12 cellular contexts compared by ENCODE assay signal in genomic region chrX:135384161-135384836, GRCh38. TPM values are rescaled to one million over a fixed set of nuclear protein-coding genes. Genes with fewer than 3 reads are reported as not detected.
DNase-seq lines count a peak whose midpoint lies in the region; ATAC-seq and TF ChIP-seq lines count a peak whose summit lies in the region.
"Had no signal": no experiment of that assay in that cellular context is flagged by ENCODE, and none has a peak within 500 bp of the region (broad histone marks: within the 10 kb centered on the region; RNA-seq: fewer than 3 reads in every experiment).

No MANE protein-coding gene starts in this region.

- CTCF ChIA-PET in activated CD4-positive, alpha-beta T cell treated with anti-CD3 and anti-CD28 coated beads for 36 hours (lab: Charles Lee): no interaction called here

- H3K4me3 Mint-ChIP-seq in activated CD4-positive, alpha-beta T cell treated with anti-CD3 and anti-CD28 coated beads for 36 hours: no peak overlapping the region
- H3K4me3 Mint-ChIP-seq: dendritic cell treated with granulocyte-macrophage colony-stimulating factor and Interleukin-4, amounts not matched to agents 40 ng/mL and 50 ng/mL, for 4 days; nephron progenitor cell had no signal

- no peaks in the 10 kb centered on the region for H3K27me3 ChIP-seq in left ventricle myocardium inferior (ENCODE audit: low read depth)

- no peaks in the 10 kb centered on the region for H3K4me1 ChIP-seq in left ventricle myocardium inferior

- no peaks in the 10 kb centered on the region for H3K9me3 Mint-ChIP-seq in activated CD4-positive, alpha-beta T cell treated with anti-CD3 and anti-CD28 coated beads for 36 hours (ENCODE audit: low read depth)
- H3K9me3 Mint-ChIP-seq: dendritic cell treated with granulocyte-macrophage colony-stimulating factor and Interleukin-4, amounts not matched to agents 40 ng/mL and 50 ng/mL, for 4 days had no signal

- H3K27ac ChIP-seq in left ventricle myocardium inferior (replicated peaks): no peak overlapping the region

- POLR2A ChIA-PET in activated CD4-positive, alpha-beta T cell treated with anti-CD3 and anti-CD28 coated beads for 36 hours (lab: Charles Lee): no interaction called here

- no peak overlapping the region for H3K4me3 ChIP-seq in left ventricle myocardium inferior

- no peak for TF ChIP-seq CTCF in left ventricle myocardium inferior (IDR thresholded peaks at IDR 0.05; ENCODE audit: borderline replicate concordance)

- H3K9me3 ChIP-seq in left ventricle myocardium inferior (replicated peaks): no peaks in the 10 kb centered on the region

- peak; percentile 45 for DNase-seq in activated CD4-positive, alpha-beta T cell treated with anti-CD3 and anti-CD28 coated beads for 36 hours
- no peak for DNase-seq in activated CD4-positive, alpha-beta T cell treated with anti-CD3 and anti-CD28 coated beads for 1 hour
- peak; percentile 15 for DNase-seq in activated CD4-positive, alpha-beta T cell treated with anti-CD3 and anti-CD28 coated beads, Interleukin-2, amount 50 U/mL, for 1 hour
- DNase-seq in central memory CD4-positive, alpha-beta T cell: peak; percentile 72
- DNase-seq in stimulated activated naive CD4-positive, alpha-beta T cell (lab: John Stamatoyannopoulos, UW): peak in 5 of 6 experiments; percentile 4 to 61 (median 40)
- DNase-seq in NCI-H187 treated with DMSO at 0.1 percent for 48 hours (lab: John Stamatoyannopoulos, UW) (no peak), SIG-M5 treated with dmso at 0.1 percent for 504 hours (lab: John Stamatoyannopoulos, UW; ENCODE audit: unreplicated experiment) (no peak), left ventricle myocardium inferior (no peak)
- DNase-seq: foreskin fibroblast, NCI-H526, nephron progenitor cell had no signal

- H3K36me3 Mint-ChIP-seq in activated CD4-positive, alpha-beta T cell treated with anti-CD3 and anti-CD28 coated beads for 36 hours (ENCODE audit: low read depth): no peaks in the 10 kb centered on the region

- H3K36me3 ChIP-seq in left ventricle myocardium inferior: no peaks in the 10 kb centered on the region

- H3K4me1 Mint-ChIP-seq in activated CD4-positive, alpha-beta T cell treated with anti-CD3 and anti-CD28 coated beads for 36 hours: peaks cover 38% of the 10 kb centered on the region
- H3K4me1 Mint-ChIP-seq: nephron progenitor cell had no signal

- no peak overlapping the region for H3K27ac Mint-ChIP-seq in activated CD4-positive, alpha-beta T cell treated with anti-CD3 and anti-CD28 coated beads for 36 hours
- H3K27ac Mint-ChIP-seq: dendritic cell treated with granulocyte-macrophage colony-stimulating factor and Interleukin-4, amounts not matched to agents 40 ng/mL and 50 ng/mL, for 4 days; nephron progenitor cell had no signal

- H3K27me3 Mint-ChIP-seq in activated CD4-positive, alpha-beta T cell treated with anti-CD3 and anti-CD28 coated beads for 36 hours: no peaks in the 10 kb centered on the region

- peak; percentile 80 for ATAC-seq in activated CD4-positive, alpha-beta T cell treated with anti-CD3 and anti-CD28 coated beads for 36 hours

- intact Hi-C loops in activated CD4-positive, alpha-beta T cell treated with anti-CD3 and anti-CD28 coated beads for 36 hours (cut with DNase I, micrococcal nuclease): no loop called here
- intact Hi-C loops in left ventricle myocardium inferior (cut with micrococcal nuclease): no loop called here

RNA-seq across cellular contexts. Expression of gene SMIM10L2A, which starts 37.4 kb away (rescaled TPM):
- under 1 TPM; 0.16 to 0.25 TPM for total RNA-seq in activated CD4-positive, alpha-beta T cell treated with anti-CD3 and anti-CD28 coated beads for 36 hours
- total RNA-seq in left ventricle myocardium inferior: 0.82 TPM

RNA-seq across cellular contexts. Expression of gene ZNF449, which starts 39.7 kb away (rescaled TPM):
- total RNA-seq in activated CD4-positive, alpha-beta T cell treated with anti-CD3 and anti-CD28 coated beads for 36 hours: 1 to 10 TPM; 1.2 TPM
- total RNA-seq in left ventricle myocardium inferior: 5.2 TPM

RNA-seq across cellular contexts. Expression of gene ZNF75D, which starts 40.4 kb away (rescaled TPM):
- total RNA-seq in activated CD4-positive, alpha-beta T cell treated with anti-CD3 and anti-CD28 coated beads for 36 hours: 1 to 10 TPM; 3.7 to 4.3 TPM
- 3.3 TPM for total RNA-seq in left ventricle myocardium inferior

Comparison
In these comparisons a context has a peak if more than half of its experiments do, and no peak if none do; other contexts are left out.
1. DNase-seq: peak in activated CD4-positive, alpha-beta T cell treated with anti-CD3 and anti-CD28 coated beads for 36 hours (single experiment), activated CD4-positive, alpha-beta T cell treated with anti-CD3 and anti-CD28 coated beads, Interleukin-2, amount 50 U/mL, for 1 hour (single experiment), central memory CD4-positive, alpha-beta T cell (single experiment) and stimulated activated naive CD4-positive, alpha-beta T cell (5 of 6); none in activated CD4-positive, alpha-beta T cell treated with anti-CD3 and anti-CD28 coated beads for 1 hour (single experiment), NCI-H187 treated with DMSO at 0.1 percent for 48 hours (single experiment), SIG-M5 treated with dmso at 0.1 percent for 504 hours (single experiment) and left ventricle myocardium inferior (single experiment).